ENCODE assay signal across 9 cellular contexts in the genomic region with DNA sequence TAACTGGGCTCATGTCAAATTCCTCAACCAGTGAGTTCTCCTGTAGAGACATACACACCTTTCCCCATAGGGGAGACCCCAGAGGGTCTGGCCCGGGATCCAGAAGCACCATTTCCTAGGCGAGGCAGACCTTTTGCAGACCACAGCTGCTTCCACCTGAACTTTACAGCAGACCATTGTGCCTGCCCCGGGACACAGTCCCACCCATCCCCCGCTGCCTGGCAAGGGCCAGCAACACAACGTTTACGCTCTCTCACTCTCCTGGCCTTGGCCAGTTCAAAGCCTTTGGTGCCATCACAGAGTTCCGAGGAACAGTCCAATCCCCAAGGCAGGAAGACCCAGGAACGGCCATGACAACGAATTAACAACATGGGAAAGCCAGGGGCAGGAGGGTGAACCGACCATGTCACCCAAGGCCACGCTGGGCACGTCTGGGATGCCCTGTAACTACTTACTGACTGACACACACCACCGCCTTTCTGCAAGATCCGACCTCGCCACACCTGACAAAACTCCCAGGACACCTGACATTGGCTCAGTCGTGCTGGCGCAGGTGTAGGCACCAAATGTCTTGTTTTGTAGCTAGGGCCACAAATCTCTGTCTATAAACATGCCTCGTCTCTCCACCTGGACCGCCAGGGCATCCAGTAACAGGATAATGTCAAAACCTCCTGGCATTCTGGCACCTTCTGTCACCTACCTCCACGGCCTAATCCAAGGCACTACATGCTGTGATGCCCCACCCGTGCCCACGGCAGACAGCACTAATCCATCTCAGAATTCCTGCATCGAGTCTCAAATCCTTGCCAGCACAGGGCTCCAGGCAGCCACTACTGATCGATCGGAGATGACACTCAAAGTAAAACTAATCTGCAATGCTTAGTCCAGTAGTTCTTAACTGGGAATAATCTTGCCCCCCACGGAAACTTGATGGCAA. TPM values are rescaled to one million over a fixed set of nuclear protein-coding genes. Genes with fewer than 3 reads are reported as not detected.
A peak's percentile ranks its signal among the peaks of the same experiment; 100 is the strongest.
DNase-seq lines count a peak whose midpoint lies in the region; ATAC-seq and TF ChIP-seq lines count a peak whose summit lies in the region.
"Had no signal": no experiment of that assay in that cellular context is flagged by ENCODE, and none has a peak within 500 bp of the region (broad histone marks: within the 10 kb centered on the region; RNA-seq: fewer than 3 reads in every experiment).

No MANE protein-coding gene starts in this region.

- H3K4me1 ChIP-seq in CD4-positive, CD25-positive, alpha-beta regulatory T cell (ENCODE audit: control insufficient read depth, insufficient read depth, low read length, poor library complexity, severe bottlenecking) = peaks cover 84% of the 10 kb centered on the region
- peaks cover 90% of the 10 kb centered on the region for H3K4me1 ChIP-seq in RWPE2 (ENCODE audit: insufficient read depth, poor library complexity, severe bottlenecking)
- H3K4me1 ChIP-seq in parathyroid adenoma = peaks cover 16% of the 10 kb centered on the region

- peaks cover 56% of the 10 kb centered on the region for H3K36me3 Mint-ChIP-seq in CD4-positive, CD25-positive, alpha-beta regulatory T cell

- no peaks in the 10 kb centered on the region for H3K9me3 Mint-ChIP-seq in CD4-positive, CD25-positive, alpha-beta regulatory T cell

- H2AFZ ChIP-seq in parathyroid adenoma = no peak overlapping the region

- H3K27me3 Mint-ChIP-seq in CD4-positive, CD25-positive, alpha-beta regulatory T cell = no peaks in the 10 kb centered on the region

- H3K79me2 ChIP-seq in parathyroid adenoma = peaks cover 17% of the 10 kb centered on the region

- no peak for TF ChIP-seq CTCF in RWPE2 (IDR thresholded peaks at IDR 0.05; ENCODE audit: poor library complexity, severe bottlenecking)
- TF ChIP-seq CTCF in parathyroid adenoma (IDR thresholded peaks at IDR 0.05) = no peak

- H3K9me3 ChIP-seq in CD4-positive, CD25-positive, alpha-beta regulatory T cell (ENCODE audit: control insufficient read depth in 2 of 2, low read length in 2 of 2) = no peaks in the 10 kb centered on the region
- H3K9me3 ChIP-seq in RWPE2 (ENCODE audit: severe bottlenecking) (no peaks in the 10 kb centered on the region), parathyroid adenoma (ENCODE audit: control insufficient read depth, low read length) (no peaks in the 10 kb centered on the region)

- no peak overlapping the region for H3K4me2 ChIP-seq in parathyroid adenoma (ENCODE audit: low read length)

- H3K27ac ChIP-seq in CD4-positive, CD25-positive, alpha-beta regulatory T cell (ENCODE audit: insufficient read depth, low read length, poor library complexity, severe bottlenecking) = peak overlapping the region; percentile 93
- H3K27ac ChIP-seq in RWPE2 (ENCODE audit: poor library complexity, severe bottlenecking) (peak overlapping the region; percentile 100), epithelial cell of prostate (peak overlapping the region; percentile 99), parathyroid adenoma (peak overlapping the region; percentile 36)

- H3K36me3 ChIP-seq in CD4-positive, CD25-positive, alpha-beta regulatory T cell (ENCODE audit: control insufficient read depth, insufficient read depth, low read length) = peaks cover 76% of the 10 kb centered on the region
- H3K36me3 ChIP-seq in RWPE2 (ENCODE audit: low read depth) (peaks cover 93% of the 10 kb centered on the region), parathyroid adenoma (ENCODE audit: control insufficient read depth, insufficient read depth, low read length) (no peaks in the 10 kb centered on the region)

- H3K27me3 ChIP-seq in CD4-positive, CD25-positive, alpha-beta regulatory T cell (ENCODE audit: control insufficient read depth, insufficient read depth, low read length) = no peaks in the 10 kb centered on the region
- H3K27me3 ChIP-seq in RWPE2 (ENCODE audit: insufficient read depth, poor library complexity, severe bottlenecking) (no peaks in the 10 kb centered on the region), parathyroid adenoma (ENCODE audit: control insufficient read depth, insufficient read depth, low read length) (no peaks in the 10 kb centered on the region)

- H3K4me1 Mint-ChIP-seq in CD4-positive, CD25-positive, alpha-beta regulatory T cell = peaks cover 38 to 98% (median 80%) of the 10 kb centered on the region in 4 donors

- ATAC-seq in CD4-positive, CD25-positive, alpha-beta regulatory T cell (ENCODE audit: low read depth in 2 of 2) = no peak
- ATAC-seq in RWPE2 (ENCODE audit: low read depth) (no peak), GM18502 (IDR thresholded peaks at IDR 0.05; ENCODE audit: poor library complexity, unreplicated experiment) (no peak)

- peak overlapping the region; percentile 94 to 100 (median 99) for H3K27ac Mint-ChIP-seq in CD4-positive, CD25-positive, alpha-beta regulatory T cell

- no peak for DNase-seq in CD4-positive, CD25-positive, alpha-beta regulatory T cell
- DNase-seq in RWPE2 (ENCODE audit: low spot score) (no peak), epithelial cell of prostate (ENCODE audit: low read depth, low spot score) (no peak), DMS79 (lab: John Stamatoyannopoulos, UW) (no peak), DMS153 (lab: John Stamatoyannopoulos, UW) (no peak), DMS53 treated with DMSO at 0.1 percent for 48 hours (lab: John Stamatoyannopoulos, UW; ENCODE audit: unreplicated experiment) (no peak)
- DNase-seq: activated CD4-positive, alpha-beta T cell treated with anti-CD3 and anti-CD28 coated beads for 4 hours had no signal

- peak overlapping the region; percentile 66 to 86 (median 81) for H3K4me3 Mint-ChIP-seq in CD4-positive, CD25-positive, alpha-beta regulatory T cell

- H3K9ac ChIP-seq in parathyroid adenoma = no peak overlapping the region

- H3K4me3 ChIP-seq in CD4-positive, CD25-positive, alpha-beta regulatory T cell (ENCODE audit: low read depth, low read length) = peak overlapping the region; percentile 28
- H3K4me3 ChIP-seq in RWPE2 (ENCODE audit: severe bottlenecking) (no peak overlapping the region), parathyroid adenoma (ENCODE audit: low read depth, low read length) (no peak overlapping the region)

RNA-seq across cellular contexts. Expression of gene MYH9, which starts 51.3 kb away (rescaled TPM):
- total RNA-seq in CD4-positive, CD25-positive, alpha-beta regulatory T cell = 1,341 TPM
- 10 to 100 TPM; 80.0 to 98.9 (median 93.4) TPM for polyA plus RNA-seq in CD4-positive, CD25-positive, alpha-beta regulatory T cell

Comparison
In these comparisons a context has a peak if more than half of its experiments do, and no peak if none do; other contexts are left out.
1. H3K27ac ChIP-seq: peak in every context shown above with its lines; median percentile 100 in RWPE2; 99 in epithelial cell of prostate; 93 in CD4-positive, CD25-positive, alpha-beta regulatory T cell; 36 in parathyroid adenoma.